Comparison of ENCODE assay signal across 19 cellular contexts in the genomic region with DNA sequence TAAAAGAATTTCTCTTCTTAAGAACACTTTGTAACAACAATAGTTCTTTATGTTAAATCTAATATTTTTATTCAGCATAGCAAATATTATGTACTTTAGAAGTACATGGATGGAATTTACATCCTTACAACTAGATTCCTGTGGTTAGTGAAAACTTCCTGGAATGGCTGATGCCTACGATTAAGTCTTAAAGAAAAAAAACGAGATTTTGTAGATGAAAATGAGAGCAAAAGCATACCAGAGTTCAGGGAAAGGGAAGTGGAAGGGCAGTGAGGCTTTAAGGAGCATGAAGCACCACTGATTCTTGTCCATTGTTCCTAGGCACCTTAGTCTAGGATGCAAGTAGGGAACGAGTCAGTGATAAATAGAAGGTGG. TPM values are rescaled to one million over a fixed set of nuclear protein-coding genes. Genes with fewer than 3 reads are reported as not detected.
DNase-seq lines count a peak whose midpoint lies in the region; ATAC-seq, FAIRE-seq and TF ChIP-seq lines count a peak whose summit lies in the region.
"Had no signal": no experiment of that assay in that cellular context is flagged by ENCODE, and none has a peak within 500 bp of the region (broad histone marks: within the 10 kb centered on the region; RNA-seq: fewer than 3 reads in every experiment).

No MANE protein-coding gene starts in this region.

- TF ChIP-seq CTCF in RWPE2 (IDR thresholded peaks at IDR 0.05; ENCODE audit: poor library complexity, severe bottlenecking) (no peak), epithelial cell of esophagus (IDR thresholded peaks at IDR 0.05; ENCODE audit: insufficient read depth, low read depth, low read length, missing control alignments) (no peak), esophagus muscularis mucosa (IDR thresholded peaks at IDR 0.05) (no peak)

- no peak overlapping the region for H3K4me3 ChIP-seq in RWPE2 (ENCODE audit: severe bottlenecking)
- H3K4me3 ChIP-seq in epithelial cell of esophagus (ENCODE audit: low read length), result no peak overlapping the region
- no peak overlapping the region for H3K4me3 ChIP-seq in esophagus muscularis mucosa
- no peak overlapping the region for H3K4me3 ChIP-seq in small intestine (ENCODE audit: low read depth in 1 of 2, low read length in 2 of 2)
- H3K4me3 ChIP-seq in effector memory CD4-positive, alpha-beta T cell (ENCODE audit: insufficient read depth, low read depth, low read length, poor library complexity, severe bottlenecking), result no peak overlapping the region
- H3K4me3 ChIP-seq: gastrocnemius medialis had no signal

- peaks cover 4% of the 10 kb centered on the region for H3K9me3 ChIP-seq in RWPE2 (ENCODE audit: severe bottlenecking)
- no peaks in the 10 kb centered on the region for H3K9me3 ChIP-seq in esophagus muscularis mucosa
- H3K9me3 ChIP-seq in small intestine (ENCODE audit: control insufficient read depth, low read depth), result no peaks in the 10 kb centered on the region
- no peaks in the 10 kb centered on the region for H3K9me3 ChIP-seq in effector memory CD4-positive, alpha-beta T cell (ENCODE audit: control insufficient read depth, low read length)
- H3K9me3 ChIP-seq: gastrocnemius medialis had no signal

- no peak for TF ChIP-seq POLR2A in esophagus muscularis mucosa (IDR thresholded peaks at IDR 0.05; ENCODE audit: low read depth)

- TF ChIP-seq EP300 in esophagus muscularis mucosa (IDR thresholded peaks at IDR 0.05), result no peak

- no peaks in the 10 kb centered on the region for H3K27me3 ChIP-seq in RWPE2 (ENCODE audit: insufficient read depth, poor library complexity, severe bottlenecking)
- H3K27me3 ChIP-seq in esophagus muscularis mucosa, result no peaks in the 10 kb centered on the region
- H3K27me3 ChIP-seq in small intestine (ENCODE audit: control insufficient read depth in 2 of 2, insufficient read depth in 2 of 2, low read length in 2 of 2), result no peaks in the 10 kb centered on the region
- no peaks in the 10 kb centered on the region for H3K27me3 ChIP-seq in effector memory CD4-positive, alpha-beta T cell (replicated peaks; ENCODE audit: control insufficient read depth, insufficient read depth, low read length, poor library complexity, severe bottlenecking)
- H3K27me3 ChIP-seq: gastrocnemius medialis had no signal

- H3K4me1 ChIP-seq in RWPE2 (ENCODE audit: insufficient read depth, poor library complexity, severe bottlenecking) (peaks cover 27% of the 10 kb centered on the region), esophagus muscularis mucosa (no peaks in the 10 kb centered on the region), small intestine (ENCODE audit: control insufficient read depth in 2 of 2, insufficient read depth in 1 of 2, low read depth in 1 of 2, low read length in 1 of 2) (no peaks in the 10 kb centered on the region)
- no peaks in the 10 kb centered on the region for H3K4me1 ChIP-seq in effector memory CD4-positive, alpha-beta T cell (ENCODE audit: control insufficient read depth, insufficient read depth, low read length, poor library complexity, severe bottlenecking)
- H3K4me1 ChIP-seq: gastrocnemius medialis had no signal

- no peaks in the 10 kb centered on the region for H3K36me3 ChIP-seq in RWPE2 (ENCODE audit: low read depth)
- peaks cover 0 to 2% (median under 1%) of the 10 kb centered on the region in 4 donors for H3K36me3 ChIP-seq in esophagus muscularis mucosa
- H3K36me3 ChIP-seq in small intestine (ENCODE audit: control insufficient read depth in 2 of 2, insufficient read depth in 2 of 2, low read length in 2 of 2), result no peaks in the 10 kb centered on the region
- H3K36me3 ChIP-seq in effector memory CD4-positive, alpha-beta T cell (ENCODE audit: control insufficient read depth, insufficient read depth, low read length), result no peaks in the 10 kb centered on the region
- H3K36me3 ChIP-seq: gastrocnemius medialis had no signal

- intact Hi-C loops in esophagus muscularis mucosa (cut with DNase I), result no loop called here

- ATAC-seq in RWPE2 (ENCODE audit: low read depth), result peak; percentile 67; the same call in 2 of the 3 replicates
- ATAC-seq: gastrocnemius medialis had no signal

- 66% methylated on average over 3 of the region's 3 CpGs for WGBS in esophagus muscularis mucosa
- 25 to 53% (median 41%) methylated on average over 3 of the region's 3 CpGs for WGBS in small intestine, 3 donors

- H3K27ac ChIP-seq in RWPE2 (ENCODE audit: poor library complexity, severe bottlenecking), result peak overlapping the region; percentile 54
- no peak overlapping the region for H3K27ac ChIP-seq in esophagus muscularis mucosa (replicated peaks in 1 of 4)
- H3K27ac ChIP-seq in small intestine (ENCODE audit: low read depth in 1 of 2, low read length in 1 of 2), result no peak overlapping the region
- H3K27ac ChIP-seq in effector memory CD4-positive, alpha-beta T cell (ENCODE audit: insufficient read depth, low read length, poor library complexity, severe bottlenecking), result no peak overlapping the region
- H3K27ac ChIP-seq: gastrocnemius medialis had no signal

- FAIRE-seq in small intestine (lab: Jason Lieb, UNC), result no peak
- FAIRE-seq: islet of Langerhans had no signal

- DNase-seq in EH (ENCODE audit: low read depth) (peak; percentile 85), RWPE2 (ENCODE audit: low spot score) (no peak), epithelial cell of esophagus (ENCODE audit: low read depth) (peak; percentile 9), non-pigmented ciliary epithelial cell (ENCODE audit: low read depth) (peak; percentile 77), esophagus muscularis mucosa (ENCODE audit: extremely low spot score) (no peak), small intestine (no peak), NAMALWA (ENCODE audit: low spot score) (no peak)
- DNase-seq in effector memory CD4-positive, alpha-beta T cell, result no peak
- DNase-seq: activated CD4-positive, alpha-beta T cell treated with anti-CD3 and anti-CD28 coated beads, Interleukin-2, amount 10 ng/mL, durations not matched to agents 7 days and 5 days; activated T-cell treated with anti-CD3 and anti-CD28 coated beads, Interleukin-2, amount 50 U/mL, for 48 hours; CD4-positive, CD25-positive, alpha-beta regulatory T cell; cortex of kidney; gastrocnemius medialis; GF-D8; NCI-H187 treated with DMSO at 0.1 percent for 48 hours; NCI-H526 treated with DMSO at 0.1 percent for 48 hours; RPMI8226; stimulated activated CD4-positive, alpha-beta T cell treated with anti-CD3 and anti-CD28 coated beads, Interleukin-2, amount 100 ng/mL, for 48 hours had no signal

RNA-seq across cellular contexts. Expression of a gene that starts 26.7 kb away (rescaled TPM):
- 10 to 100 TPM; 36.1 to 63.8 (median 53.1) TPM for total RNA-seq in esophagus muscularis mucosa
- polyA plus RNA-seq in small intestine, result 10 to 100 TPM in 1 of 3 donors, 1 to 10 TPM in 1, under 1 TPM in 1; 0.89 to 52.9 (median 7.6) TPM

Comparison
In these comparisons a context has a peak if more than half of its experiments do, and no peak if none do; other contexts are left out.
1. DNase-seq: peak in EH (single experiment), epithelial cell of esophagus (single experiment) and non-pigmented ciliary epithelial cell (single experiment); none in RWPE2 (single experiment), esophagus muscularis mucosa (single experiment), small intestine (single experiment), NAMALWA (single experiment) and effector memory CD4-positive, alpha-beta T cell (0 of 3).